In the genomic region with DNA sequence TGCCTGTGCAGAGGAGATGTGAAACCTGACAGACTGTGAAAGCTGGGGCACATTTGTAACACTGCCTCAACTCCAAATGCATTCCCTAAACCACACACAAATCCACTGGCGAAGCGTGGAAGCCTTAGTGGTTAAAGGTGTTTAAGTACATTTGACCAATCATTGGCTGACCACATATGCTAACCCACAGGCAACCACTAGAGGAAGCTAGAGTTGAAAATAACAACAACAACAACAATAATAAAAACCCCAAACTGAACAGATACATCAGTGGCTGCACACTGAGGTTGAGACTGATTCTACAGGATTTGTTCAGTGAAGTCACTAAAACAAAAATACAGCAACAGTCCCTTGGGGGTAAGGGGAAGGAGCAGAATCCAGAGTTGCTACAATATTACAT, we compare ENCODE assay signal across 18 cellular contexts.
DNase-seq lines count a peak whose midpoint lies in the region; ATAC-seq, FAIRE-seq and TF ChIP-seq lines count a peak whose summit lies in the region.
"Had no signal": no experiment of that assay in that cellular context is flagged by ENCODE, and none has a peak within 500 bp of the region (broad histone marks: within the 10 kb centered on the region; RNA-seq: fewer than 3 reads in every experiment).

No MANE protein-coding gene starts in this region.

- CTCF ChIA-PET in AG04450 (lab: Charles Lee) = no interaction called here
- CTCF ChIA-PET in activated CD4-positive, alpha-beta T cell treated with anti-CD3 and anti-CD28 coated beads for 36 hours (lab: Charles Lee) = no interaction called here

- ATAC-seq in GM23338 (no peak), GM21423 (IDR thresholded peaks at IDR 0.05; ENCODE audit: unreplicated experiment) (no peak)
- no peak for ATAC-seq in activated CD4-positive, alpha-beta T cell treated with anti-CD3 and anti-CD28 coated beads for 36 hours
- ATAC-seq: stimulated activated memory B cell treated with anti-CD40 and anti-IgM and Interleukin-4, amounts not matched to agents 10 μg/mL and 1 μg/mL and 100 μg/mL, for 72 hours; WTC11 had no signal

- POLR2A ChIA-PET in AG04450 (lab: Yijun Ruan, JAX) = no interaction called here
- POLR2A ChIA-PET in activated CD4-positive, alpha-beta T cell treated with anti-CD3 and anti-CD28 coated beads for 36 hours (lab: Charles Lee) = no interaction called here

- no peaks in the 10 kb centered on the region for H3K4me1 Mint-ChIP-seq in GM23338
- H3K4me1 Mint-ChIP-seq in activated CD4-positive, alpha-beta T cell treated with anti-CD3 and anti-CD28 coated beads for 36 hours = no peaks in the 10 kb centered on the region
- H3K4me1 Mint-ChIP-seq: activated naive CD8-positive, alpha-beta T cell treated with anti-CD3 and anti-CD28 coated beads, Interleukin-2, amount 10 ng/mL, durations not matched to agents 7 days and 5 days; B cell; stimulated activated memory B cell treated with anti-CD40 and anti-IgM and Interleukin-4, amounts not matched to agents 10 μg/mL and 1 μg/mL and 100 μg/mL, for 72 hours had no signal

- H3K9me3 ChIP-seq in AG04450 (ENCODE audit: control insufficient read depth, insufficient read depth, low read length) (peaks cover 3% of the 10 kb centered on the region; the same call in 1 of the 2 replicates), WERI-Rb-1 (ENCODE audit: severe bottlenecking) (no peaks in the 10 kb centered on the region), small intestine (ENCODE audit: control insufficient read depth, low read depth) (no peaks in the 10 kb centered on the region)
- H3K9me3 ChIP-seq: vagina had no signal

- H3K27ac ChIP-seq in AG04450 (ENCODE audit: low read depth, low read length) = no peak overlapping the region
- no peak overlapping the region for H3K27ac ChIP-seq in GM23338 (ENCODE audit: low read depth)
- peak overlapping the region; percentile 22; the same call in 1 of the 2 replicates for H3K27ac ChIP-seq in WERI-Rb-1
- no peak overlapping the region for H3K27ac ChIP-seq in small intestine (ENCODE audit: low read depth in 1 of 2, low read length in 1 of 2)
- H3K27ac ChIP-seq: GM23248, vagina had no signal

- peaks cover 14% of the 10 kb centered on the region for H3K27me3 Mint-ChIP-seq in GM23338 (ENCODE audit: insufficient read depth, low read depth, poor library complexity)
- H3K27me3 Mint-ChIP-seq in activated CD4-positive, alpha-beta T cell treated with anti-CD3 and anti-CD28 coated beads for 36 hours = peaks cover 13% of the 10 kb centered on the region
- H3K27me3 Mint-ChIP-seq: B cell; stimulated activated memory B cell treated with anti-CD40 and anti-IgM and Interleukin-4, amounts not matched to agents 10 μg/mL and 1 μg/mL and 100 μg/mL, for 72 hours had no signal

- no peak for FAIRE-seq in small intestine (lab: Jason Lieb, UNC)

- no peaks in the 10 kb centered on the region for H3F3A ChIP-seq in GM23338 (replicated peaks; ENCODE audit: low read depth)

- intact Hi-C loops in activated CD4-positive, alpha-beta T cell treated with anti-CD3 and anti-CD28 coated beads for 36 hours (cut with DNase I, micrococcal nuclease) = no loop called here

- no peaks in the 10 kb centered on the region for H3K36me3 Mint-ChIP-seq in GM23338 (ENCODE audit: low read depth)
- no peaks in the 10 kb centered on the region for H3K36me3 Mint-ChIP-seq in activated CD4-positive, alpha-beta T cell treated with anti-CD3 and anti-CD28 coated beads for 36 hours (ENCODE audit: low read depth)
- H3K36me3 Mint-ChIP-seq: activated naive CD8-positive, alpha-beta T cell treated with anti-CD3 and anti-CD28 coated beads, Interleukin-2, amount 10 ng/mL, durations not matched to agents 7 days and 5 days; stimulated activated memory B cell treated with anti-CD40 and anti-IgM and Interleukin-4, amounts not matched to agents 10 μg/mL and 1 μg/mL and 100 μg/mL, for 72 hours; WTC11 had no signal

- no peak overlapping the region; the same call in 1 of the 2 replicates for H3K27ac Mint-ChIP-seq in GM23338
- no peak overlapping the region for H3K27ac Mint-ChIP-seq in activated CD4-positive, alpha-beta T cell treated with anti-CD3 and anti-CD28 coated beads for 36 hours
- H3K27ac Mint-ChIP-seq: activated naive CD8-positive, alpha-beta T cell treated with anti-CD3 and anti-CD28 coated beads, Interleukin-2, amount 10 ng/mL, durations not matched to agents 7 days and 5 days; B cell; stimulated activated memory B cell treated with anti-CD40 and anti-IgM and Interleukin-4, amounts not matched to agents 10 μg/mL and 1 μg/mL and 100 μg/mL, for 72 hours; WTC11 had no signal

- H3K27me3 ChIP-seq in AG04450 (ENCODE audit: control insufficient read depth, insufficient read depth, low read length) (no peaks in the 10 kb centered on the region), GM23338 (ENCODE audit: insufficient read depth) (no peaks in the 10 kb centered on the region), WERI-Rb-1 (ENCODE audit: insufficient read depth, low read depth, severe bottlenecking) (no peaks in the 10 kb centered on the region), small intestine (ENCODE audit: control insufficient read depth in 2 of 2, insufficient read depth in 2 of 2, low read length in 2 of 2) (no peaks in the 10 kb centered on the region)
- H3K27me3 ChIP-seq: vagina had no signal

- 38 to 49% (median 46%) methylated on average over 2 of the region's 2 CpGs for WGBS in small intestine, 3 donors

- H4K20me1 ChIP-seq in GM23338 (replicated peaks; ENCODE audit: insufficient read depth) = no peaks in the 10 kb centered on the region

- TF ChIP-seq CTCF in AG04450 (IDR thresholded peaks at IDR 0.05; ENCODE audit: low read depth, low read length) = peak; percentile 27; the same call in 1 of the 2 replicates
- TF ChIP-seq CTCF in GM23338 (conservative IDR thresholded peaks at IDR 0.05; ENCODE audit: low read depth in 2 of 2) = peak; percentile 59 to 64
- peak; percentile 46 for TF ChIP-seq CTCF in WERI-Rb-1 (IDR thresholded peaks at IDR 0.05; ENCODE audit: low read depth, low read length)
- TF ChIP-seq CTCF in fibroblast of pulmonary artery (IDR thresholded peaks at IDR 0.05; ENCODE audit: low read length, missing control alignments) = peak; percentile 38

- no peaks in the 10 kb centered on the region for H3K79me2 ChIP-seq in GM23338 (replicated peaks; ENCODE audit: insufficient read depth)

- H3K9me2 ChIP-seq in GM23338 (ENCODE audit: insufficient read depth) = no peaks in the 10 kb centered on the region

- H3K9me3 Mint-ChIP-seq in GM23338 = no peaks in the 10 kb centered on the region; the same call in 2 of the 3 replicates
- H3K9me3 Mint-ChIP-seq in activated CD4-positive, alpha-beta T cell treated with anti-CD3 and anti-CD28 coated beads for 36 hours (ENCODE audit: low read depth) = peaks cover 4% of the 10 kb centered on the region
- H3K9me3 Mint-ChIP-seq: activated naive CD8-positive, alpha-beta T cell treated with anti-CD3 and anti-CD28 coated beads, Interleukin-2, amount 10 ng/mL, durations not matched to agents 7 days and 5 days; WTC11 had no signal

- H3K4me3 ChIP-seq in AG04450 (ENCODE audit: low read depth, low read length) = no peak overlapping the region
- H3K4me3 ChIP-seq in GM23338 = no peak overlapping the region
- H3K4me3 ChIP-seq in WERI-Rb-1 (ENCODE audit: low read depth, low read length) = no peak overlapping the region
- H3K4me3 ChIP-seq in fibroblast of pulmonary artery (replicated peaks; ENCODE audit: low read depth, low read length) = no peak overlapping the region
- H3K4me3 ChIP-seq in small intestine (ENCODE audit: low read depth in 1 of 2, low read length in 2 of 2) = no peak overlapping the region
- H3K4me3 ChIP-seq: GM23248, vagina had no signal

- no peak for DNase-seq in AG04450 (ENCODE audit: low read depth, low spot score)
- peak; percentile 38 for DNase-seq in GM23338 (ENCODE audit: low spot score)
- no peak for DNase-seq in WERI-Rb-1
- peak; percentile 11 for DNase-seq in fibroblast of pulmonary artery (ENCODE audit: low read depth)
- DNase-seq in activated CD4-positive, alpha-beta T cell treated with anti-CD3 and anti-CD28 coated beads for 36 hours = no peak
- no peak for DNase-seq in stimulated activated CD4-positive, alpha-beta T cell treated with anti-CD3 and anti-CD28 coated beads, Interleukin-15, amount 100 ng/mL, for 24 hours
- no peak for DNase-seq in small intestine
- DNase-seq: activated naive CD8-positive, alpha-beta T cell treated with anti-CD3 and anti-CD28 coated beads, Interleukin-2, amount 10 ng/mL, durations not matched to agents 7 days and 5 days; activated T-cell treated with anti-CD3 and anti-CD28 coated beads for 4 hours; GM23248; Kasumi-1; kidney glomerular epithelial cell; stimulated activated CD4-positive, alpha-beta T cell treated with anti-CD3 and anti-CD28 coated beads, Interleukin-2, amount 100 ng/mL, for 48 hours had no signal

- no peak overlapping the region for H2AFZ ChIP-seq in GM23338
- H2AFZ ChIP-seq: GM23248 had no signal

- H3K4me1 ChIP-seq in GM23338 (ENCODE audit: insufficient read depth) (no peaks in the 10 kb centered on the region), small intestine (ENCODE audit: control insufficient read depth in 2 of 2, insufficient read depth in 1 of 2, low read depth in 1 of 2, low read length in 1 of 2) (no peaks in the 10 kb centered on the region)
- H3K4me1 ChIP-seq: vagina had no signal

- H3K4me3 Mint-ChIP-seq in GM23338 = no peak overlapping the region
- no peak overlapping the region for H3K4me3 Mint-ChIP-seq in activated CD4-positive, alpha-beta T cell treated with anti-CD3 and anti-CD28 coated beads for 36 hours
- H3K4me3 Mint-ChIP-seq: activated naive CD8-positive, alpha-beta T cell treated with anti-CD3 and anti-CD28 coated beads, Interleukin-2, amount 10 ng/mL, durations not matched to agents 7 days and 5 days; B cell; stimulated activated memory B cell treated with anti-CD40 and anti-IgM and Interleukin-4, amounts not matched to agents 10 μg/mL and 1 μg/mL and 100 μg/mL, for 72 hours; WTC11 had no signal

- no peak overlapping the region for H3K4me2 ChIP-seq in GM23338

- H3K36me3 ChIP-seq in GM23338 (ENCODE audit: insufficient read depth) (no peaks in the 10 kb centered on the region), WERI-Rb-1 (peaks cover 3% of the 10 kb centered on the region), small intestine (ENCODE audit: control insufficient read depth in 2 of 2, insufficient read depth in 2 of 2, low read length in 2 of 2) (no peaks in the 10 kb centered on the region)
- H3K36me3 ChIP-seq: vagina had no signal

TF ChIP-seq in GM23338, 12 proteins besides CTCF, POLR2A, EP300 and RAD21 (continues in another document):
- TF ChIP-seq ZNF114 (CRISPR knock-in tag; IDR thresholded peaks at IDR 0.05) = no peak
- TF ChIP-seq, protein P1, sequence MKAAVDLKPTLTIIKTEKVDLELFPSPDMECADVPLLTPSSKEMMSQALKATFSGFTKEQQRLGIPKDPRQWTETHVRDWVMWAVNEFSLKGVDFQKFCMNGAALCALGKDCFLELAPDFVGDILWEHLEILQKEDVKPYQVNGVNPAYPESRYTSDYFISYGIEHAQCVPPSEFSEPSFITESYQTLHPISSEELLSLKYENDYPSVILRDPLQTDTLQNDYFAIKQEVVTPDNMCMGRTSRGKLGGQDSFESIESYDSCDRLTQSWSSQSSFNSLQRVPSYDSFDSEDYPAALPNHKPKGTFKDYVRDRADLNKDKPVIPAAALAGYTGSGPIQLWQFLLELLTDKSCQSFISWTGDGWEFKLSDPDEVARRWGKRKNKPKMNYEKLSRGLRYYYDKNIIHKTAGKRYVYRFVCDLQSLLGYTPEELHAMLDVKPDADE (IDR thresholded peaks at IDR 0.05) = no peak

Comparison
In these comparisons a context has a peak if more than half of its experiments do, and no peak if none do; other contexts are left out.
1. DNase-seq: peak in GM23338 (single experiment) and fibroblast of pulmonary artery (single experiment); none in AG04450 (single experiment), WERI-Rb-1 (single experiment), activated CD4-positive, alpha-beta T cell treated with anti-CD3 and anti-CD28 coated beads for 36 hours (single experiment), stimulated activated CD4-positive, alpha-beta T cell treated with anti-CD3 and anti-CD28 coated beads, Interleukin-15, amount 100 ng/mL, for 24 hours (single experiment) and small intestine (single experiment).
2. Peak in every context shown above with its lines, with median percentiles within 50 percentile points of each other: CTCF ChIP-seq.